ENCODE assay signal across 11 cellular contexts in genomic region chr17:47012457-47012856, GRCh38. TPM values are rescaled to one million over a fixed set of nuclear protein-coding genes. Genes with fewer than 3 reads are reported as not detected.
"Had no signal": no experiment of that assay in that cellular context is flagged by ENCODE, and none has a peak within 500 bp of the region (broad histone marks: within the 10 kb centered on the region; RNA-seq: fewer than 3 reads in every experiment).

No MANE protein-coding gene starts in this region.

- FAIRE-seq: H1, H54 had no signal

- H3K9me3 Mint-ChIP-seq: GM23338, H9, HFFc6 had no signal

- H3K9ac ChIP-seq: GM23248 had no signal

- H3K4me2 ChIP-seq: GM23338 had no signal

- H3K4me1 ChIP-seq: HAP-1 had no signal

- H3K4me1 Mint-ChIP-seq: GM23338, H9 had no signal

- H3K9me3 ChIP-seq: HAP-1 had no signal

- DNase-seq: GM23248, GOT3, H7, H9, HCEC 1CT, HFFc6 had no signal

- H3K4me3 Mint-ChIP-seq: GM23338, H9, HFFc6 had no signal

- ATAC-seq: GM23338, HCT116 had no signal

- H3K27ac Mint-ChIP-seq: GM23338, H9, HFFc6 had no signal

- H2AFZ ChIP-seq: GM23248, GM23338 had no signal

- H3K27ac ChIP-seq: GM23248 had no signal

- H3K36me3 ChIP-seq: HAP-1 had no signal

- H3K4me3 ChIP-seq: GM23248, GM23338, HAP-1 had no signal

RNA-seq across cellular contexts. Expression of gene RPRML, which starts 33.4 kb away (rescaled TPM):
- total RNA-seq: GM23248, HFFc6 had no signal
- polyA plus RNA-seq: GM23248 had no signal
